8 cellular contexts compared by ENCODE assay signal in the genomic region with DNA sequence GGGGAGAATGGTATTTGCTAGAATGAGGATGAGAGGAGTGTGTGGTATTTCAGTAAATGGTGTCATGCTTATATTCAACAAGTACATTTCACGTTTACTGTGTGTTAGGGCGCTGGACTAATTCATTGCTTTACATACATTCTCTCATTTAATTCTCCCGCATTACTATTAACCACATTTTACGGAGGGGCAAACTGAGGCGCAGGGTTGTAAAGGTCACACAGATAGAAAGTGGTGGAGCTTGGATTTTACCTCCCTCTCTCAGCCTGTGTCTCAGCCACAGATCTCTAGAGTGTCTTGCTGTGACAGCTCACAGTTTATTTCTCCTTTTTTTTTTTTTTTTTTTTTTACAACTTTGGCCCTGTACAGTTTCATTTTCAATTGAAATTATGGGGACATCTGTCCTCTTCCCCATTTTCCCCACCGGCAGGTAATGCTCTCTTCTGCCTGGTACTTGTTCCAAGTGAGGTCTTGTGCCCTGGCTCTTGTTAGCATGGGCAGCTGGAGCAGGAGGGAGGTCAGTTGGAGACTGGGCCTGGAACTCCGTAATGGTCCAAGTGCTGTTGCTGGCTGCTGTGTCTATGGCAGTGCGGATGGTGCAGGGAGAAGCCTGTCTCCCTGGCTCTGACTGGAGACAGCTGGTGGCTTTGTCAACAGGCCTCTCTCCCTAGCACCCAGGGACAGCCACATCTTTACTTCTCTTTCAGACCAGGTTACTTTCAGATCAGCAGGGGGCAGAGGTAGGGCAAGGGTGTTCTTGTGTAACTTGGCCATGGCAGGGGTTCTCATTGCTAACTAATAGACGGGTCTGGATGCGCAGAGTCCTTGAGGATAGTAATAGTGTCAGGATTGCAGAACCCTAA. TPM values are rescaled to one million over a fixed set of nuclear protein-coding genes. Genes with fewer than 3 reads are reported as not detected.
DNase-seq lines count a peak whose midpoint lies in the region; ATAC-seq, FAIRE-seq and TF ChIP-seq lines count a peak whose summit lies in the region.

No MANE protein-coding gene starts in this region.

- DNase-seq in AG09309 (ENCODE audit: low read depth) (no peak), GM18507 (ENCODE audit: extremely low spot score, insufficient read length, low read depth) (no peak), OCI-M1 (lab: John Stamatoyannopoulos, UW) (peak; percentile 76), cerebellar cortex (ENCODE audit: low spot score) (peak; percentile 65), left lobe of liver (ENCODE audit: low spot score) (peak; percentile 82), superior temporal gyrus (ENCODE audit: extremely low spot score) (peak; percentile 78), NCI-H2029 (lab: John Stamatoyannopoulos, UW) (no peak)

- TF ChIP-seq CTCF in AG09309 (IDR thresholded peaks at IDR 0.05; ENCODE audit: control insufficient read depth, insufficient read depth, low read depth, low read length, missing control alignments), result peak; percentile 31

- peak; percentile 62 for FAIRE-seq in GM18507 (lab: Jason Lieb, UNC)

- peak overlapping the region; percentile 81 for H3K4me3 ChIP-seq in AG09309 (ENCODE audit: control insufficient read depth, low read depth, low read length)

- ATAC-seq in left lobe of liver (peak; percentile 56), HG02588 (IDR thresholded peaks at IDR 0.05; ENCODE audit: unreplicated experiment) (no peak)

RNA-seq across cellular contexts. Expression of gene NDST1, which starts 20.5 kb away (rescaled TPM):
- 63.7 TPM for total RNA-seq in left lobe of liver

RNA-seq across cellular contexts. Expression of gene RPS14, which starts 37.9 kb away (rescaled TPM):
- 660 TPM for total RNA-seq in left lobe of liver

Comparison
In these comparisons a context has a peak if more than half of its experiments do, and no peak if none do; other contexts are left out.
1. DNase-seq: peak in OCI-M1 (single experiment), cerebellar cortex (single experiment), left lobe of liver (single experiment) and superior temporal gyrus (single experiment); none in AG09309 (single experiment), GM18507 (single experiment) and NCI-H2029 (single experiment).